In genomic region chr4:6123976-6124375, GRCh38 we compare ENCODE assay signal across 15 cellular contexts.
DNase-seq lines count a peak whose midpoint lies in the region; ATAC-seq and TF ChIP-seq lines count a peak whose summit lies in the region.
"Had no signal": no experiment of that assay in that cellular context is flagged by ENCODE, and none has a peak within 500 bp of the region (broad histone marks: within the 10 kb centered on the region; RNA-seq: fewer than 3 reads in every experiment).

No MANE protein-coding gene starts in this region.

- H3K23ac ChIP-seq in trophoblast cell (ENCODE audit: low read length) = no peak overlapping the region

- no peaks in the 10 kb centered on the region for H3K36me3 ChIP-seq in trophoblast cell (ENCODE audit: control insufficient read depth in 1 of 2, insufficient read depth in 2 of 2, low read length in 2 of 2)

- no peaks in the 10 kb centered on the region for H3K79me1 ChIP-seq in trophoblast cell (ENCODE audit: low read length)

- H4K91ac ChIP-seq in trophoblast cell (ENCODE audit: low read depth, low read length) = no peak overlapping the region

- H2BK5ac ChIP-seq in trophoblast cell (ENCODE audit: low read depth, low read length, poor library complexity) = no peak overlapping the region

- H4K12ac ChIP-seq in trophoblast cell (ENCODE audit: low read depth, low read length) = no peak overlapping the region

- H3K9ac ChIP-seq in trophoblast cell (ENCODE audit: low read length) = no peak overlapping the region

- no peak for TF ChIP-seq CTCF in natural killer cell (IDR thresholded peaks at IDR 0.05)
- TF ChIP-seq CTCF in mesothelial cell of epicardium (IDR thresholded peaks at IDR 0.05; ENCODE audit: unreplicated experiment) = no peak

- intact Hi-C loops in natural killer cell (cut with micrococcal nuclease) = no loop called here

- WGBS in trophoblast cell (ENCODE audit: extremely low coverage, insufficient coverage, insufficient read length) = no CpG with 5 or more reads among the region's 13 CpGs

- H3K4me1 ChIP-seq in trophoblast cell (ENCODE audit: control insufficient read depth in 1 of 2, insufficient read depth in 2 of 2, low read length in 2 of 2) = no peaks in the 10 kb centered on the region
- H3K4me1 ChIP-seq: A549, Caco-2 had no signal

- H3K27ac Mint-ChIP-seq in natural killer cell treated with Interleukin-12 subunit alpha and Interleukin-12 subunit beta and Interleukin-15 and Interleukin-18, amount 100 ng/mL, for 72 hours = no peak overlapping the region
- no peak overlapping the region for H3K27ac Mint-ChIP-seq in natural killer cell
- H3K27ac Mint-ChIP-seq in mesothelial cell of epicardium = no peak overlapping the region
- H3K27ac Mint-ChIP-seq: CD14-positive monocyte, H9 had no signal

- peaks cover 4% of the 10 kb centered on the region for H3K9me3 ChIP-seq in trophoblast cell (ENCODE audit: insufficient read depth, low read depth, low read length)
- H3K9me3 ChIP-seq: A549, Caco-2 had no signal

- DNase-seq in natural killer cell treated with Interleukin-12 subunit alpha and Interleukin-12 subunit beta and Interleukin-15 and Interleukin-18, amount 100 ng/mL, for 72 hours (ENCODE audit: low spot score) = peak; percentile 35
- no peak for DNase-seq in natural killer cell
- DNase-seq in left lobe of liver (ENCODE audit: low spot score) = peak; percentile 22
- no peak for DNase-seq in trophoblast cell
- DNase-seq in mesothelial cell of epicardium (ENCODE audit: low spot score in 2 of 2, unreplicated experiment in 2 of 2) = no peak
- DNase-seq in NCI-H69 (lab: John Stamatoyannopoulos, UW) = no peak
- DNase-seq: Caco-2; CD8-positive, alpha-beta memory T cell; DND-41; GDM1; GOT3 had no signal

- H3K27me3 Mint-ChIP-seq in natural killer cell treated with Interleukin-12 subunit alpha and Interleukin-12 subunit beta and Interleukin-15 and Interleukin-18, amount 100 ng/mL, for 72 hours = no peaks in the 10 kb centered on the region
- peaks cover 0 to under 1% of the 10 kb centered on the region in 2 donors for H3K27me3 Mint-ChIP-seq in natural killer cell (ENCODE audit: low read depth in 2 of 2)
- peaks cover 14% of the 10 kb centered on the region for H3K27me3 Mint-ChIP-seq in mesothelial cell of epicardium (ENCODE audit: low read depth)
- H3K27me3 Mint-ChIP-seq: CD8-positive, alpha-beta memory T cell had no signal

- H3K36me3 Mint-ChIP-seq in natural killer cell treated with Interleukin-12 subunit alpha and Interleukin-12 subunit beta and Interleukin-15 and Interleukin-18, amount 100 ng/mL, for 72 hours = no peaks in the 10 kb centered on the region
- H3K36me3 Mint-ChIP-seq in natural killer cell (no peaks in the 10 kb centered on the region), mesothelial cell of epicardium (no peaks in the 10 kb centered on the region)
- H3K36me3 Mint-ChIP-seq: CD14-positive monocyte had no signal

- H3K4me3 Mint-ChIP-seq in natural killer cell treated with Interleukin-12 subunit alpha and Interleukin-12 subunit beta and Interleukin-15 and Interleukin-18, amount 100 ng/mL, for 72 hours = no peak overlapping the region
- H3K4me3 Mint-ChIP-seq in natural killer cell (no peak overlapping the region), mesothelial cell of epicardium (no peak overlapping the region)
- H3K4me3 Mint-ChIP-seq: CD14-positive monocyte; CD8-positive, alpha-beta memory T cell; H9 had no signal

- H3K4ac ChIP-seq in trophoblast cell (ENCODE audit: low read depth, low read length) = no peak overlapping the region

- no peak overlapping the region for H2BK12ac ChIP-seq in trophoblast cell (ENCODE audit: low read length)

- no peaks in the 10 kb centered on the region for H3K9me3 Mint-ChIP-seq in natural killer cell treated with Interleukin-12 subunit alpha and Interleukin-12 subunit beta and Interleukin-15 and Interleukin-18, amount 100 ng/mL, for 72 hours
- H3K9me3 Mint-ChIP-seq in natural killer cell (no peaks in the 10 kb centered on the region), mesothelial cell of epicardium (no peaks in the 10 kb centered on the region)
- H3K9me3 Mint-ChIP-seq: H9 had no signal

- no peak overlapping the region for H3K4me2 ChIP-seq in trophoblast cell (ENCODE audit: low read length)
- H3K4me2 ChIP-seq: A549 had no signal

- H3K79me2 ChIP-seq in trophoblast cell (ENCODE audit: control insufficient read depth, insufficient read depth, low read length, poor library complexity) = no peaks in the 10 kb centered on the region

- H2BK120ac ChIP-seq in trophoblast cell (ENCODE audit: insufficient read depth, low read length, poor library complexity) = no peak overlapping the region

- ATAC-seq in natural killer cell treated with Interleukin-12 subunit alpha and Interleukin-12 subunit beta and Interleukin-15 and Interleukin-18, amount 100 ng/mL, for 72 hours = no peak
- no peak for ATAC-seq in natural killer cell
- ATAC-seq in left lobe of liver = no peak
- ATAC-seq in HG02798 (IDR thresholded peaks at IDR 0.05; ENCODE audit: poor library complexity, unreplicated experiment) = no peak
- ATAC-seq: A549 had no signal

- no peak overlapping the region for H3K27ac ChIP-seq in trophoblast cell (ENCODE audit: low read depth, low read length)
- H3K27ac ChIP-seq: A549 had no signal

- no peak overlapping the region for H4K8ac ChIP-seq in trophoblast cell (ENCODE audit: low read depth, low read length)

- H3K14ac ChIP-seq in trophoblast cell (ENCODE audit: low read length) = no peak overlapping the region

- peaks cover 0 to under 1% of the 10 kb centered on the region in 2 donors for H3K4me1 Mint-ChIP-seq in natural killer cell treated with Interleukin-12 subunit alpha and Interleukin-12 subunit beta and Interleukin-15 and Interleukin-18, amount 100 ng/mL, for 72 hours (ENCODE audit: low read depth in 2 of 2)
- H3K4me1 Mint-ChIP-seq in natural killer cell = peaks cover 0 to under 1% of the 10 kb centered on the region in 2 donors
- no peaks in the 10 kb centered on the region for H3K4me1 Mint-ChIP-seq in mesothelial cell of epicardium
- H3K4me1 Mint-ChIP-seq: CD14-positive monocyte had no signal

- H3K18ac ChIP-seq in trophoblast cell (ENCODE audit: low read length) = no peak overlapping the region

- peak overlapping the region; percentile 37 for H3K4me3 ChIP-seq in trophoblast cell (ENCODE audit: low read depth, low read length)
- H3K4me3 ChIP-seq: A549 had no signal

- H2AFZ ChIP-seq in trophoblast cell (ENCODE audit: insufficient read depth, low read length, poor library complexity) = no peak overlapping the region

- no peaks in the 10 kb centered on the region for H3K27me3 ChIP-seq in trophoblast cell (ENCODE audit: insufficient read depth, low read length)

- no peak overlapping the region for H2AK5ac ChIP-seq in trophoblast cell (ENCODE audit: low read length)

Comparison
In these comparisons a context has a peak if more than half of its experiments do, and no peak if none do; other contexts are left out.
1. DNase-seq: peak in natural killer cell treated with Interleukin-12 subunit alpha and Interleukin-12 subunit beta and Interleukin-15 and Interleukin-18, amount 100 ng/mL, for 72 hours (single experiment) and left lobe of liver (single experiment); none in natural killer cell (single experiment), trophoblast cell (0 of 2), mesothelial cell of epicardium (0 of 2) and NCI-H69 (single experiment).